Comparison of ENCODE assay signal across 15 cellular contexts in the genomic region with DNA sequence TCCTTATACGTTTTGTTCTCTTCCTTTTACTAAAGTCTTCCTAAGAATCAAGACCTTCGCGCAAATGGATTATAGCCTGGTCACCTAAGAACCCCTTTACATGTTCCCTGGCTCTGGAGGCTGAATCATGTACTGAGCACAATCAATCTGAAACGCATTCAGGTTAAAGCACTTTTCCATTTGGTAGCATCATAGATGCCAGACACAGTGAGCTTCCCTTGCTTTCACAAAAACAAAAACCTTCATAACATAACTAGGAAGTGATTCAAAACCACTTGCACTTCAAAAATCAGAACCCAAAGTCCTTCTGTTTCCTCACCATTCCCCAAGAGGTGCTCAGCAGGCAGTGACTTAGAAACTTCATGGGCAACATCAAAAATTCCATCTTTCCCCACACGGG.
"Had no signal": no experiment of that assay in that cellular context is flagged by ENCODE, and none has a peak within 500 bp of the region (broad histone marks: within the 10 kb centered on the region; RNA-seq: fewer than 3 reads in every experiment).

No MANE protein-coding gene starts in this region.

- ATAC-seq: activated CD4-positive, CD25-positive, alpha-beta regulatory T cell treated with anti-CD3 and anti-CD28 coated beads, Interleukin-2, amount 50 U/mL, for 24 hours had no signal

- H3K4me1 Mint-ChIP-seq: immature natural killer cell had no signal

- H3K9me3 ChIP-seq: esophagus squamous epithelium, sigmoid colon, testis had no signal

- H3K9me3 Mint-ChIP-seq: activated naive CD4-positive, alpha-beta T cell treated with anti-CD3 and anti-CD28 coated beads, Interleukin-2, amount 10 ng/mL, durations not matched to agents 7 days and 5 days; dendritic cell treated with granulocyte-macrophage colony-stimulating factor and Interleukin-4, amounts not matched to agents 40 ng/mL and 50 ng/mL, for 4 days; immature natural killer cell; stimulated activated naive CD8-positive, alpha-beta T cell treated with anti-CD3 and anti-CD28 coated beads, Interleukin-15, Interleukin-2, amounts not matched to agents 100 ng/mL and 50 ng/mL, for 24 hours; type B pancreatic cell had no signal

- H3K27me3 Mint-ChIP-seq: activated naive CD4-positive, alpha-beta T cell treated with anti-CD3 and anti-CD28 coated beads, Interleukin-2, amount 10 ng/mL, durations not matched to agents 7 days and 5 days; dendritic cell treated with granulocyte-macrophage colony-stimulating factor and Interleukin-4, amounts not matched to agents 40 ng/mL and 50 ng/mL, for 4 days; stimulated activated naive CD8-positive, alpha-beta T cell treated with anti-CD3 and anti-CD28 coated beads, Interleukin-15, Interleukin-2, amounts not matched to agents 100 ng/mL and 50 ng/mL, for 24 hours had no signal

- H3K4me3 ChIP-seq: esophagus squamous epithelium, sigmoid colon, testis had no signal

- H3K27ac ChIP-seq: esophagus squamous epithelium, sigmoid colon, testis had no signal

- H3K27ac Mint-ChIP-seq: dendritic cell treated with granulocyte-macrophage colony-stimulating factor and Interleukin-4, amounts not matched to agents 40 ng/mL and 50 ng/mL, for 4 days; stimulated activated naive CD8-positive, alpha-beta T cell treated with anti-CD3 and anti-CD28 coated beads, Interleukin-15, Interleukin-2, amounts not matched to agents 100 ng/mL and 50 ng/mL, for 24 hours; type B pancreatic cell had no signal

- H3K4me3 Mint-ChIP-seq: activated naive CD4-positive, alpha-beta T cell treated with anti-CD3 and anti-CD28 coated beads, Interleukin-2, amount 10 ng/mL, durations not matched to agents 7 days and 5 days; dendritic cell treated with granulocyte-macrophage colony-stimulating factor and Interleukin-4, amounts not matched to agents 40 ng/mL and 50 ng/mL, for 4 days; immature natural killer cell; stimulated activated naive CD8-positive, alpha-beta T cell treated with anti-CD3 and anti-CD28 coated beads, Interleukin-15, Interleukin-2, amounts not matched to agents 100 ng/mL and 50 ng/mL, for 24 hours; type B pancreatic cell had no signal

- DNase-seq: activated CD4-positive, alpha-beta T cell treated with anti-CD3 and anti-CD28 coated beads, Interleukin-2, amount 50 U/mL, for 48 hours; activated effector memory CD4-positive, alpha-beta T cell treated with Interleukin-2 at 50 U/mL for 16 hours; activated naive CD4-positive, alpha-beta T cell treated with anti-CD3 and anti-CD28 coated beads, Interleukin-2, amount 10 ng/mL, durations not matched to agents 7 days and 5 days; effector memory CD4-positive, alpha-beta T cell; esophagus squamous epithelium; immature natural killer cell; left ventricle myocardium superior; nucleus accumbens; sigmoid colon; SW 1271; testis had no signal

- H3K36me3 Mint-ChIP-seq: type B pancreatic cell had no signal

- H3K27me3 ChIP-seq: esophagus squamous epithelium, sigmoid colon, testis had no signal

- H3K4me1 ChIP-seq: esophagus squamous epithelium, sigmoid colon had no signal
